ENCODE assay signal across 8 cellular contexts in the genomic region with DNA sequence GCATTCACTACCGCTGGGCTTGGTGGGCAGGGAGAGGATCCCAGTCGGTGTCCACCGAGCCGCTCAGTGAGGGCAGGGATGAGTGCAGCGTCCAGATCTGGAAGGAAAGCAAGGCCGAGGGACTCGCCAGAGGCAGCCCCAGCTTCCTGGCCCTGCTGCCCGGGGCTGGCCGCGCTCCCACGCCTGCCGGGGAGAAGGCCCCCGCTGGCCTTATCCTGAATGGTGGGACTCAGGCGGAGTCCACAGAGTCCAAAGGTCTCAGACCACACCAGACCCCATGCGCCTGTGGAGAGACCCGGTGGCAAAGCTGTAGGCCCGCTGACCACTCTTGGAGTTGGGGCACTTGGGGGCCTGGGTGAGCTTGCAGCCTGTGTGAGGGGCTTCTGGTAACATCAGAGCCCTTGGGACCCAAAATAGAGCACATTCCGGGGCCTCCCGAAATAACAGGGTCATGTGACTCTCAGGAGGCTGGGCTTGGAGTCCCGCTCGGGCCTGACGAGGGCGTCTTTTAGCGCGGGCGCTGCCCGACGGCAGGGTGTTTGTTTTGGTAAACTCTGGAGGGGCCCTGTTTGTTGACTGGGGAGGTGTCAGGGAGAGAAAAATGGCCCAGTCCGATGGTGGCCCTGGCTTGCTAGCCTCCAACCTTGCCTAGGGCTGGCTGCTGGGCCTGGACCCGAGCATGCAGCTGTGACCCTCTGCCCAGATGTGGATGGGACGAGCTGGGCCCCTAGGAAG. TPM values are rescaled to one million over a fixed set of nuclear protein-coding genes. Genes with fewer than 3 reads are reported as not detected.
DNase-seq lines count a peak whose midpoint lies in the region; ATAC-seq and TF ChIP-seq lines count a peak whose summit lies in the region.

No MANE protein-coding gene starts in this region.

- TF ChIP-seq CTCF in lower lobe of right lung (IDR thresholded peaks at IDR 0.05) (no peak), tibial nerve (IDR thresholded peaks at IDR 0.05) (peak in 2 of 5 experiments; percentile 6 to 28)

- peaks cover 49% of the 10 kb centered on the region for H3K36me3 Mint-ChIP-seq in dendritic cell treated with granulocyte-macrophage colony-stimulating factor and Interleukin-4, amounts not matched to agents 40 ng/mL and 50 ng/mL, for 4 days (ENCODE audit: low read depth)

- ATAC-seq in lower lobe of right lung (peak in 1 of 2 donors; percentile 18), GM19452 (IDR thresholded peaks at IDR 0.05; ENCODE audit: unreplicated experiment) (no peak)

- H3K9me3 ChIP-seq in lower lobe of right lung (no peaks in the 10 kb centered on the region), tibial nerve (no peaks in the 10 kb centered on the region)

- H3K36me3 ChIP-seq in lower lobe of right lung (no peaks in the 10 kb centered on the region), tibial nerve (no peaks in the 10 kb centered on the region)

- H3K27me3 ChIP-seq in lower lobe of right lung (ENCODE audit: low read depth) = no peaks in the 10 kb centered on the region
- H3K27me3 ChIP-seq in tibial nerve = no peaks in the 10 kb centered on the region

- TF ChIP-seq POLR2A in tibial nerve (IDR thresholded peaks at IDR 0.05) = peak in 1 of 2 donors; percentile 54

- DNase-seq in HuH-7.5 (ENCODE audit: low spot score) (peak; percentile 92), lower lobe of right lung (peak; percentile 52), tibial nerve (ENCODE audit: low spot score in 2 of 2) (peak in 1 of 2 donors; percentile 52), T-helper 2 cell (no peak)
- no peak for DNase-seq in activated naive CD4-positive, alpha-beta T cell treated with anti-CD3 and anti-CD28 coated beads, Interleukin-2, amount 50 U/mL, for 16 hours
- DNase-seq in activated CD4-positive, alpha-beta T cell treated with anti-CD3 and anti-CD28 coated beads for 48 hours = no peak

- H3K27ac ChIP-seq in lower lobe of right lung (peak overlapping the region; percentile 84), tibial nerve (peak overlapping the region; percentile 88 to 95 (median 94))

- H3K4me3 ChIP-seq in lower lobe of right lung (peak overlapping the region; percentile 79), tibial nerve (peak overlapping the region; percentile 70 to 91 (median 82))

- peak overlapping the region; percentile 77 for H3K27ac Mint-ChIP-seq in dendritic cell treated with granulocyte-macrophage colony-stimulating factor and Interleukin-4, amounts not matched to agents 40 ng/mL and 50 ng/mL, for 4 days

- intact Hi-C loops in dendritic cell treated with granulocyte-macrophage colony-stimulating factor and Interleukin-4, amounts not matched to agents 40 ng/mL and 50 ng/mL, for 4 days (cut with micrococcal nuclease) = loop anchor here (5.0 kb wide), 2 partner anchors 33 to 162 kb away; no protein-coding TSS in a partner anchor
- intact Hi-C loops in lower lobe of right lung (cut with DNase I) = no loop called here

- no peaks in the 10 kb centered on the region for H3K9me3 Mint-ChIP-seq in dendritic cell treated with granulocyte-macrophage colony-stimulating factor and Interleukin-4, amounts not matched to agents 40 ng/mL and 50 ng/mL, for 4 days

- peak overlapping the region; percentile 89 for H3K4me3 Mint-ChIP-seq in dendritic cell treated with granulocyte-macrophage colony-stimulating factor and Interleukin-4, amounts not matched to agents 40 ng/mL and 50 ng/mL, for 4 days

- H3K4me1 ChIP-seq in lower lobe of right lung = peaks cover 81% of the 10 kb centered on the region
- H3K4me1 ChIP-seq in tibial nerve = peaks cover 0 to 81% (median 68%) of the 10 kb centered on the region in 4 donors

- TF ChIP-seq EP300 in tibial nerve (IDR thresholded peaks at IDR 0.05) = peak; percentile 39 to 75

- WGBS in tibial nerve, 2 donors = 7% methylated on average over 23 to 28 of the region's 31 CpGs

- H3K4me1 Mint-ChIP-seq in dendritic cell treated with granulocyte-macrophage colony-stimulating factor and Interleukin-4, amounts not matched to agents 40 ng/mL and 50 ng/mL, for 4 days (ENCODE audit: low read depth) = peaks cover 11% of the 10 kb centered on the region

- H3K27me3 Mint-ChIP-seq in dendritic cell treated with granulocyte-macrophage colony-stimulating factor and Interleukin-4, amounts not matched to agents 40 ng/mL and 50 ng/mL, for 4 days = peaks cover 5% of the 10 kb centered on the region

RNA-seq across cellular contexts. Expression of a gene that starts 2.8 kb away (rescaled TPM):
- total RNA-seq in lower lobe of right lung = 85.7 TPM
- total RNA-seq in tibial nerve = 10 to 100 TPM; 53.5 to 61.5 (median 56.5) TPM

Comparison
In these comparisons a context has a peak if more than half of its experiments do, and no peak if none do; other contexts are left out.
1. DNase-seq: peak in HuH-7.5 (single experiment) and lower lobe of right lung (single experiment); none in activated naive CD4-positive, alpha-beta T cell treated with anti-CD3 and anti-CD28 coated beads, Interleukin-2, amount 50 U/mL, for 16 hours (single experiment), activated CD4-positive, alpha-beta T cell treated with anti-CD3 and anti-CD28 coated beads for 48 hours (single experiment) and T-helper 2 cell (0 of 5).